2 cellular contexts compared by ENCODE assay signal in the genomic region with DNA sequence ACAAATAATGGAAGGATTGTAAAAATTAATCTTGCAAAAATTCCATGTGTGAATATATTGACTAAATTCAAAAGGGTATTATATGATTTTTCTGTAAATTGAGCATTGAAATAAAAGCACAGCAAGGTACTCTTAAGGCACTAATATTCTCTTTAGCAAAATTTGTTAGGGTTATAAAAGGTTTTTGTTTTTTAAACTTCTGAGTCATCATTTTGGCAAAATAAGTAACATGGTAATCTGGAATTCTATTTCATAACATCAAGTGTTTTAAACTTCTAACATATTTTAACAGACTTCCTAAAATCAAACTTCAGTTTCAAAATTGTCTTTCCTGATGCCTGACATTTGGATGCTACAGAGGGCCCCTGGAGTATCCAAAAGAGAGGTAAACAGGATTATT.
A peak's percentile ranks its signal among the peaks of the same experiment; 100 is the strongest.
TF ChIP-seq lines count a peak whose summit lies in the region.

No MANE protein-coding gene starts in this region.

TF ChIP-seq in IMR-90, 13 proteins besides CTCF, POLR2A, EP300 and RAD21:
- TF ChIP-seq MAFK (IDR thresholded peaks at IDR 0.05; ENCODE audit: low read depth, low read length) (peak; percentile 27; the same call in 1 of the 2 replicates), NFE2L2 (IDR thresholded peaks at IDR 0.05; ENCODE audit: low read depth, low read length) (no peak), RFX5 (IDR thresholded peaks at IDR 0.05; ENCODE audit: low read depth, low read length) (no peak), FOS (IDR thresholded peaks at IDR 0.05; ENCODE audit: low read depth, low read length) (no peak), BHLHE40 (IDR thresholded peaks at IDR 0.05; ENCODE audit: low read depth, low read length) (no peak), MAZ (IDR thresholded peaks at IDR 0.05; ENCODE audit: borderline replicate concordance, low read depth, low read length) (no peak)
- TF ChIP-seq, protein P1, sequence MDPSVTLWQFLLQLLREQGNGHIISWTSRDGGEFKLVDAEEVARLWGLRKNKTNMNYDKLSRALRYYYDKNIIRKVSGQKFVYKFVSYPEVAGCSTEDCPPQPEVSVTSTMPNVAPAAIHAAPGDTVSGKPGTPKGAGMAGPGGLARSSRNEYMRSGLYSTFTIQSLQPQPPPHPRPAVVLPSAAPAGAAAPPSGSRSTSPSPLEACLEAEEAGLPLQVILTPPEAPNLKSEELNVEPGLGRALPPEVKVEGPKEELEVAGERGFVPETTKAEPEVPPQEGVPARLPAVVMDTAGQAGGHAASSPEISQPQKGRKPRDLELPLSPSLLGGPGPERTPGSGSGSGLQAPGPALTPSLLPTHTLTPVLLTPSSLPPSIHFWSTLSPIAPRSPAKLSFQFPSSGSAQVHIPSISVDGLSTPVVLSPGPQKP (IDR thresholded peaks at IDR 0.05; ENCODE audit: borderline replicate concordance, low read depth, low read length) = no peak

TF ChIP-seq in K562, 482 proteins besides CTCF, POLR2A, EP300 and RAD21:
- peak; percentile 55 for TF ChIP-seq ZNF316 (IDR thresholded peaks at IDR 0.05)
- TF ChIP-seq, protein P2, sequence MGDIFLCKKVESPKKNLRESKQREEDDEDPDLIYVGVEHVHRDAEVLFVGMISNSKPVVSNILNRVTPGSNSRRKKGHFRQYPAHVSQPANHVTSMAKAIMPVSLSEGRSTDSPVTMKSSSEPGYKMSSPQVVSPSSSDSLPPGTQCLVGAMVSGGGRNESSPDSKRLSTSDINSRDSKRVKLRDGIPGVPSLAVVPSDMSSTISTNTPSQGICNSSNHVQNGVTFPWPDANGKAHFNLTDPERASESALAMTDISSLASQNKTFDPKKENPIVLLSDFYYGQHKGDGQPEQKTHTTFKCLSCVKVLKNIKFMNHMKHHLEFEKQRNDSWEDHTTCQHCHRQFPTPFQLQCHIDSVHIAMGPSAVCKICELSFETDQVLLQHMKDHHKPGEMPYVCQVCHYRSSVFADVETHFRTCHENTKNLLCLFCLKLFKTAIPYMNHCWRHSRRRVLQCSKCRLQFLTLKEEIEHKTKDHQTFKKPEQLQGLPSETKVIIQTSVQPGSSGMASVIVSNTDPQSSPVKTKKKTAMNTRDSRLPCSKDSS (IDR thresholded peaks at IDR 0.05; ENCODE audit: low read depth, partially characterized antibody) = no peak
